In genomic region chr2:9380702-9381628, GRCh38 we compare ENCODE assay signal across 1 cellular context.
TF ChIP-seq lines count a peak whose summit lies in the region.

No MANE protein-coding gene starts in this region.

TF ChIP-seq in H1, 55 proteins besides CTCF, POLR2A, EP300 and RAD21 (continued from another document):
- TF ChIP-seq POLR2AphosphoS5 (IDR thresholded peaks at IDR 0.05; ENCODE audit: low read depth, low read length) = no peak
- TF ChIP-seq CHD2 (IDR thresholded peaks at IDR 0.05; ENCODE audit: low read length) = no peak
- no peak for TF ChIP-seq HDAC2 (IDR thresholded peaks at IDR 0.05; ENCODE audit: borderline replicate concordance in 1 of 2, low read depth in 2 of 2, low read length in 2 of 2)
